ENCODE assay signal across 8 cellular contexts in genomic region chr4:83114576-83114975, GRCh38. TPM values are rescaled to one million over a fixed set of nuclear protein-coding genes. Genes with fewer than 3 reads are reported as not detected.
DNase-seq lines count a peak whose midpoint lies in the region; ATAC-seq and TF ChIP-seq lines count a peak whose summit lies in the region.

Gene PLAC8 (minus strand): TSS chr4:83114729. CDS start chr4:83107921, 6,808 bp downstream.

- H3K4me3 Mint-ChIP-seq in activated CD8-positive, alpha-beta memory T cell treated with anti-CD3 and anti-CD28 coated beads, Interleukin-2, amount 10 ng/mL, durations not matched to agents 7 days and 5 days: peak within 1 kb of the TSS; percentile 81
- H3K4me3 Mint-ChIP-seq in stimulated activated memory B cell treated with anti-CD40 and anti-IgM and Interleukin-4, amounts not matched to agents 10 μg/mL and 1 μg/mL and 100 μg/mL, for 72 hours: peak within 1 kb of the TSS; percentile 86

- H3K36me3 Mint-ChIP-seq in activated CD8-positive, alpha-beta memory T cell treated with anti-CD3 and anti-CD28 coated beads, Interleukin-2, amount 10 ng/mL, durations not matched to agents 7 days and 5 days: peaks cover 11% of the 10 kb centered on the region
- H3K36me3 Mint-ChIP-seq in stimulated activated memory B cell treated with anti-CD40 and anti-IgM and Interleukin-4, amounts not matched to agents 10 μg/mL and 1 μg/mL and 100 μg/mL, for 72 hours: no peaks in the 10 kb centered on the region

- peaks cover 5% of the 10 kb centered on the region for H3K27me3 Mint-ChIP-seq in activated CD8-positive, alpha-beta memory T cell treated with anti-CD3 and anti-CD28 coated beads, Interleukin-2, amount 10 ng/mL, durations not matched to agents 7 days and 5 days
- H3K27me3 Mint-ChIP-seq in stimulated activated memory B cell treated with anti-CD40 and anti-IgM and Interleukin-4, amounts not matched to agents 10 μg/mL and 1 μg/mL and 100 μg/mL, for 72 hours: no peaks in the 10 kb centered on the region

- TF ChIP-seq CTCF in omental fat pad (IDR thresholded peaks at IDR 0.05): no peak

- peak within 1 kb of the TSS; percentile 92 for H3K27ac Mint-ChIP-seq in activated CD8-positive, alpha-beta memory T cell treated with anti-CD3 and anti-CD28 coated beads, Interleukin-2, amount 10 ng/mL, durations not matched to agents 7 days and 5 days
- peak within 1 kb of the TSS; percentile 96 for H3K27ac Mint-ChIP-seq in stimulated activated memory B cell treated with anti-CD40 and anti-IgM and Interleukin-4, amounts not matched to agents 10 μg/mL and 1 μg/mL and 100 μg/mL, for 72 hours

- H3K9me3 Mint-ChIP-seq in activated CD8-positive, alpha-beta memory T cell treated with anti-CD3 and anti-CD28 coated beads, Interleukin-2, amount 10 ng/mL, durations not matched to agents 7 days and 5 days (ENCODE audit: low read depth): no peaks in the 10 kb centered on the region
- H3K9me3 Mint-ChIP-seq in stimulated activated memory B cell treated with anti-CD40 and anti-IgM and Interleukin-4, amounts not matched to agents 10 μg/mL and 1 μg/mL and 100 μg/mL, for 72 hours: no peaks in the 10 kb centered on the region

- ATAC-seq in activated CD8-positive, alpha-beta memory T cell treated with anti-CD3 and anti-CD28 coated beads, Interleukin-2, amount 10 ng/mL, durations not matched to agents 7 days and 5 days: peak; percentile 45
- peak; percentile 38 for ATAC-seq in HG02884 (IDR thresholded peaks at IDR 0.05; ENCODE audit: unreplicated experiment)
- ATAC-seq in stimulated activated memory B cell treated with anti-CD40 and anti-IgM and Interleukin-4, amounts not matched to agents 10 μg/mL and 1 μg/mL and 100 μg/mL, for 72 hours: peak; percentile 25
- no peak for ATAC-seq in omental fat pad (ENCODE audit: low FRiP score)

- CTCF ChIA-PET in activated CD8-positive, alpha-beta memory T cell treated with anti-CD3 and anti-CD28 coated beads, Interleukin-2, amount 10 ng/mL, durations not matched to agents 7 days and 5 days (lab: Charles Lee): interaction anchor here (0.6 to 3.1 kb wide), 12 partner anchors 11 to 168 kb away, joined by 3 to 20 read pairs (median 3); no protein-coding TSS in a partner anchor

- H3K4me1 Mint-ChIP-seq in activated CD8-positive, alpha-beta memory T cell treated with anti-CD3 and anti-CD28 coated beads, Interleukin-2, amount 10 ng/mL, durations not matched to agents 7 days and 5 days: peaks cover 51% of the 10 kb centered on the region
- H3K4me1 Mint-ChIP-seq in stimulated activated memory B cell treated with anti-CD40 and anti-IgM and Interleukin-4, amounts not matched to agents 10 μg/mL and 1 μg/mL and 100 μg/mL, for 72 hours: peaks cover 50% of the 10 kb centered on the region

- DNase-seq in activated CD8-positive, alpha-beta memory T cell treated with anti-CD3 and anti-CD28 coated beads, Interleukin-2, amount 10 ng/mL, durations not matched to agents 7 days and 5 days: peak; percentile 80
- DNase-seq in activated CD8-positive, alpha-beta memory T cell treated with anti-CD3 and anti-CD28 coated beads, Interleukin-2, amount 50 U/mL, for 4 hours: no peak
- peak; percentile 87 to 95 for DNase-seq in NOMO-1 (lab: John Stamatoyannopoulos, UW; ENCODE audit: unreplicated experiment in 2 of 2)
- peak; percentile 80 for DNase-seq in central memory CD4-positive, alpha-beta T cell
- DNase-seq in activated CD4-positive, CD25-positive, alpha-beta regulatory T cell treated with anti-CD3 and anti-CD28 coated beads, Interleukin-2, amount 50 U/mL, for 72 hours: no peak
- no peak for DNase-seq in omental fat pad (ENCODE audit: low spot score)

RNA-seq across cellular contexts. Expression of gene PLAC8, which starts in this region (rescaled TPM):
- 10 to 100 TPM; 23.3 to 44.2 TPM for total RNA-seq in activated CD8-positive, alpha-beta memory T cell treated with anti-CD3 and anti-CD28 coated beads, Interleukin-2, amount 10 ng/mL, durations not matched to agents 7 days and 5 days
- 1 to 10 TPM; 2.6 to 7.6 (median 3.9) TPM for total RNA-seq in omental fat pad

Comparison
In these comparisons a context has a peak if more than half of its experiments do, and no peak if none do; other contexts are left out.
1. DNase-seq: peak in activated CD8-positive, alpha-beta memory T cell treated with anti-CD3 and anti-CD28 coated beads, Interleukin-2, amount 10 ng/mL, durations not matched to agents 7 days and 5 days (single experiment), NOMO-1 (2 of 2) and central memory CD4-positive, alpha-beta T cell (single experiment); none in activated CD8-positive, alpha-beta memory T cell treated with anti-CD3 and anti-CD28 coated beads, Interleukin-2, amount 50 U/mL, for 4 hours (single experiment), activated CD4-positive, CD25-positive, alpha-beta regulatory T cell treated with anti-CD3 and anti-CD28 coated beads, Interleukin-2, amount 50 U/mL, for 72 hours (single experiment) and omental fat pad (single experiment).